Comparison of ENCODE assay signal across 14 cellular contexts in the genomic region with DNA sequence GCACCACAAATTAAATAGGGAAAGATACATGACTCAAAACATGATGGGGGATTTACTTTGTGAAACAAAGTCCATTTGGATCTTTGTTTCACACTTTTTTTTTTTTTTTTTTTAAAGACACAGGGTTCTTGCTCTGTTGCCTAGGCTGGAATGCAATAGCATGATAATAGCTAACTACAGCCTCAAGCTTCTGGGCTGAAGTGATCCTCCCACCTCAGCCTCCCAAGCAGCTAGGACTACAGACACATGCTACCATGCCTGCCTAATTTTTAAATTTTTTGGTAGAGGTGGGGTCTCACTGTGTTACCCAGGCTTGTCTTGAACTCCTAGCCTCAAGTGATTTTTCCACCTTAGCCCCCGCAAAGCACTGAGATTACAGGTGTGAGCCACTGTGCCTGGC.
DNase-seq lines count a peak whose midpoint lies in the region; ATAC-seq and TF ChIP-seq lines count a peak whose summit lies in the region.
"Had no signal": no experiment of that assay in that cellular context is flagged by ENCODE, and none has a peak within 500 bp of the region (broad histone marks: within the 10 kb centered on the region; RNA-seq: fewer than 3 reads in every experiment).

No MANE protein-coding gene starts in this region.

- no peak overlapping the region for H3K23ac ChIP-seq in mesenchymal stem cell (ENCODE audit: low read length in 2 of 2)

- peaks cover 100% of the 10 kb centered on the region for H3F3A ChIP-seq in SK-N-SH (replicated peaks; ENCODE audit: insufficient read depth)

- no peak overlapping the region for H4K8ac ChIP-seq in mesenchymal stem cell (ENCODE audit: low read length)

- DNase-seq in SK-N-SH (no peak), HFFc6 (no peak), mesenchymal stem cell (no peak), epidermal melanocyte (ENCODE audit: insufficient read length, low spot score) (no peak), DMS153 treated with DMSO at 0.1 percent for 48 hours (lab: John Stamatoyannopoulos, UW; ENCODE audit: unreplicated experiment) (no peak)
- no peak for DNase-seq in activated naive CD8-positive, alpha-beta T cell treated with anti-CD3 and anti-CD28 coated beads for 36 hours
- DNase-seq: dermis blood vessel endothelial cell, NCI-H510A treated with DMSO at 0.1 percent for 48 hours, sigmoid colon, T-helper 9 cell had no signal

- no peak for ATAC-seq in SK-N-SH treated with all-trans-retinoic acid at 6 μM for 48 hours
- ATAC-seq in HG03469 (IDR thresholded peaks at IDR 0.05; ENCODE audit: unreplicated experiment) = no peak

- H2BK15ac ChIP-seq in mesenchymal stem cell (ENCODE audit: low read depth, poor library complexity, severe bottlenecking) = no peak overlapping the region

- H4K20me1 ChIP-seq in SK-N-SH (ENCODE audit: insufficient read depth) = peaks cover 60% of the 10 kb centered on the region

- H3K4me3 ChIP-seq in SK-N-SH (ENCODE audit: low read depth in 2 of 2, low read length in 1 of 2) (peak overlapping the region in 1 of 2 experiments; percentile 10; a peak in 1 of 4 replicates), mesenchymal stem cell (ENCODE audit: insufficient read depth in 1 of 2, low read depth in 1 of 2, low read length in 2 of 2) (peak overlapping the region in 1 of 2 experiments; percentile 67)
- H3K4me3 ChIP-seq: sigmoid colon had no signal

- CTCF ChIA-PET in SK-N-SH (lab: Yijun Ruan, JAX) = interaction anchor here (1.4 to 2.1 kb wide), 2 partner anchors 10 kb away, joined by 12 to 24 read pairs; no protein-coding TSS in a partner anchor

- no peak overlapping the region for H2BK120ac ChIP-seq in mesenchymal stem cell (ENCODE audit: low read depth, low read length)

- H3K9me3 ChIP-seq in SK-N-SH = no peaks in the 10 kb centered on the region
- H3K9me3 ChIP-seq in mesenchymal stem cell (ENCODE audit: control insufficient read depth, low read length) = no peaks in the 10 kb centered on the region
- H3K9me3 ChIP-seq: sigmoid colon had no signal

- H3K36me3 Mint-ChIP-seq in HFFc6 (ENCODE audit: low read depth) = peaks cover 92% of the 10 kb centered on the region
- H3K36me3 Mint-ChIP-seq in activated naive CD8-positive, alpha-beta T cell treated with anti-CD3 and anti-CD28 coated beads for 36 hours = peaks cover 85% of the 10 kb centered on the region

- no peaks in the 10 kb centered on the region for H3K79me1 ChIP-seq in mesenchymal stem cell (replicated peaks; ENCODE audit: low read length, poor library complexity, severe bottlenecking)

- no peak for TF ChIP-seq EP300 in SK-N-SH (IDR thresholded peaks at IDR 0.05; ENCODE audit: borderline replicate concordance in 1 of 2, low read depth in 1 of 2, low read length in 1 of 2)

- H3K4me2 ChIP-seq in SK-N-SH (peak overlapping the region; percentile 89), mesenchymal stem cell (ENCODE audit: low read length, poor library complexity, severe bottlenecking) (peak overlapping the region; percentile 43)
- H3K4me2 ChIP-seq: KMS-11 had no signal

- H3K4me3 Mint-ChIP-seq in HFFc6 = peak overlapping the region; percentile 99
- no peak overlapping the region for H3K4me3 Mint-ChIP-seq in activated naive CD8-positive, alpha-beta T cell treated with anti-CD3 and anti-CD28 coated beads for 36 hours

- peak overlapping the region; percentile 79 for H2BK5ac ChIP-seq in mesenchymal stem cell (ENCODE audit: low read depth, low read length, poor library complexity, severe bottlenecking)

- no peak overlapping the region for H3K14ac ChIP-seq in mesenchymal stem cell (ENCODE audit: low read length in 2 of 2)

- no peak overlapping the region for H2AFZ ChIP-seq in SK-N-SH (ENCODE audit: low read depth)
- no peak overlapping the region for H2AFZ ChIP-seq in mesenchymal stem cell (ENCODE audit: low read depth, low read length)

- peak overlapping the region; percentile 94 for H3K27ac Mint-ChIP-seq in HFFc6
- peak overlapping the region; percentile 67 for H3K27ac Mint-ChIP-seq in activated naive CD8-positive, alpha-beta T cell treated with anti-CD3 and anti-CD28 coated beads for 36 hours

- no peak overlapping the region for H3K4ac ChIP-seq in mesenchymal stem cell (ENCODE audit: low read depth in 1 of 2, low read length in 2 of 2)

- WGBS in SK-N-SH (ENCODE audit: low lambda C conversion rate) = 97% methylated on average over 1 of the region's 1 CpG
- WGBS in mesenchymal stem cell = no CpG with 5 or more reads among the region's 1 CpG

- no peak overlapping the region for H4K91ac ChIP-seq in mesenchymal stem cell (ENCODE audit: low read length)

- TF ChIP-seq RAD21 in SK-N-SH (IDR thresholded peaks at IDR 0.05; ENCODE audit: low read length) = no peak

- H3K4me1 Mint-ChIP-seq in HFFc6 (ENCODE audit: low read depth) = peaks cover 83% of the 10 kb centered on the region
- peaks cover 76% of the 10 kb centered on the region for H3K4me1 Mint-ChIP-seq in activated naive CD8-positive, alpha-beta T cell treated with anti-CD3 and anti-CD28 coated beads for 36 hours

- no peaks in the 10 kb centered on the region for H3K27me3 ChIP-seq in SK-N-SH (ENCODE audit: insufficient read depth)
- H3K27me3 ChIP-seq in mesenchymal stem cell (ENCODE audit: control insufficient read depth in 1 of 2, insufficient read depth in 1 of 2, low read length in 2 of 2) = no peaks in the 10 kb centered on the region
- H3K27me3 ChIP-seq: sigmoid colon had no signal

- H3K27ac ChIP-seq in SK-N-SH (ENCODE audit: low read depth in 2 of 2, low read length in 1 of 2) (peak overlapping the region in 1 of 2 experiments; percentile 100; a peak in 3 of 4 replicates), mesenchymal stem cell (ENCODE audit: low read length, poor library complexity, severe bottlenecking) (peak overlapping the region; percentile 96)
- H3K27ac ChIP-seq: 22Rv1, KMS-11 had no signal

- POLR2A ChIA-PET in SK-N-SH (lab: Yijun Ruan, JAX) = no interaction called here

- peaks cover 67% of the 10 kb centered on the region for H3K27me3 Mint-ChIP-seq in HFFc6 (ENCODE audit: insufficient read depth)
- H3K27me3 Mint-ChIP-seq in activated naive CD8-positive, alpha-beta T cell treated with anti-CD3 and anti-CD28 coated beads for 36 hours = no peaks in the 10 kb centered on the region

- H3K79me2 ChIP-seq in SK-N-SH (ENCODE audit: insufficient read depth) = peaks cover 94% of the 10 kb centered on the region

- TF ChIP-seq CTCF in SK-N-SH (IDR thresholded peaks at IDR 0.05) (no peak), HFFc6 (IDR thresholded peaks at IDR 0.05) (no peak)

- H2AK5ac ChIP-seq in mesenchymal stem cell (ENCODE audit: low read length, severe bottlenecking) = no peak overlapping the region

- peaks cover 28% of the 10 kb centered on the region for H3K9me3 Mint-ChIP-seq in HFFc6
- H3K9me3 Mint-ChIP-seq in activated naive CD8-positive, alpha-beta T cell treated with anti-CD3 and anti-CD28 coated beads for 36 hours = no peaks in the 10 kb centered on the region

- H3K36me3 ChIP-seq in SK-N-SH (replicated peaks in 1 of 2; ENCODE audit: control insufficient read depth in 1 of 2, insufficient read depth in 2 of 2, low read length in 1 of 2) (peaks cover 14 to 58% of the 10 kb centered on the region in 2 experiments), mesenchymal stem cell (ENCODE audit: control insufficient read depth in 1 of 2, insufficient read depth in 2 of 2, low read depth in 1 of 2, low read length in 2 of 2) (peaks cover 25 to 88% of the 10 kb centered on the region in 2 experiments)

- no peaks in the 10 kb centered on the region for H3K9me2 ChIP-seq in SK-N-SH

- H2BK12ac ChIP-seq in mesenchymal stem cell (ENCODE audit: low read length in 2 of 2) = peak overlapping the region in 1 of 2 experiments; percentile 39

- H3K9ac ChIP-seq in SK-N-SH (peak overlapping the region; percentile 71), mesenchymal stem cell (ENCODE audit: low read length) (peak overlapping the region; percentile 91)
- H3K9ac ChIP-seq: KMS-11 had no signal

- peak overlapping the region in 1 of 2 experiments; percentile 62 for H3K18ac ChIP-seq in mesenchymal stem cell (ENCODE audit: low read depth in 1 of 2, low read length in 2 of 2)

- H3K4me1 ChIP-seq in SK-N-SH (ENCODE audit: control insufficient read depth in 1 of 2, insufficient read depth in 2 of 2, low read depth in 1 of 2, low read length in 1 of 2) = peaks cover 15 to 48% of the 10 kb centered on the region in 2 experiments
- peaks cover 31% of the 10 kb centered on the region for H3K4me1 ChIP-seq in mesenchymal stem cell (ENCODE audit: control insufficient read depth, insufficient read depth, low read depth, low read length)

TF ChIP-seq in SK-N-SH, 30 proteins besides CTCF, POLR2A, EP300 and RAD21 (continues in another document):
- TF ChIP-seq RXRA (IDR thresholded peaks at IDR 0.05; ENCODE audit: borderline replicate concordance, low read depth) = no peak
- TF ChIP-seq FOXJ3 (CRISPR knock-in tag; IDR thresholded peaks at IDR 0.05) = no peak
- TF ChIP-seq NRF1 (IDR thresholded peaks at IDR 0.05; ENCODE audit: low read depth, low read length) = no peak
- no peak for TF ChIP-seq NFIC (IDR thresholded peaks at IDR 0.05; ENCODE audit: borderline replicate concordance)
- no peak for TF ChIP-seq RFX5 (IDR thresholded peaks at IDR 0.05; ENCODE audit: low read length)
- no peak for TF ChIP-seq FOSL2 (IDR thresholded peaks at IDR 0.05; ENCODE audit: borderline replicate concordance, low read depth)
- TF ChIP-seq TEAD4 (IDR thresholded peaks at IDR 0.05; ENCODE audit: borderline replicate concordance, insufficient read depth) = no peak
- TF ChIP-seq TCF12 (IDR thresholded peaks at IDR 0.05) = no peak
- TF ChIP-seq MXI1 (IDR thresholded peaks at IDR 0.05; ENCODE audit: low read depth, low read length) = no peak

TF ChIP-seq in SK-N-SH treated with all-trans-retinoic acid at 6 μM for 48 hours, 23 proteins besides CTCF, POLR2A, EP300 and RAD21 (continues in another document):
- TF ChIP-seq, protein P1, sequence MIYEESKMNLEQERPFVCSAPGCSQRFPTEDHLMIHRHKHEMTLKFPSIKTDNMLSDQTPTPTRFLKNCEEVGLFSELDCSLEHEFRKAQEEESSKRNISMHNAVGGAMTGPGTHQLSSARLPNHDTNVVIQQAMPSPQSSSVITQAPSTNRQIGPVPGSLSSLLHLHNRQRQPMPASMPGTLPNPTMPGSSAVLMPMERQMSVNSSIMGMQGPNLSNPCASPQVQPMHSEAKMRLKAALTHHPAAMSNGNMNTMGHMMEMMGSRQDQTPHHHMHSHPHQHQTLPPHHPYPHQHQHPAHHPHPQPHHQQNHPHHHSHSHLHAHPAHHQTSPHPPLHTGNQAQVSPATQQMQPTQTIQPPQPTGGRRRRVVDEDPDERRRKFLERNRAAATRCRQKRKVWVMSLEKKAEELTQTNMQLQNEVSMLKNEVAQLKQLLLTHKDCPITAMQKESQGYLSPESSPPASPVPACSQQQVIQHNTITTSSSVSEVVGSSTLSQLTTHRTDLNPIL (CRISPR knock-in tag; IDR thresholded peaks at IDR 0.05; ENCODE audit: low read depth) = no peak
- TF ChIP-seq PPARA (CRISPR knock-in tag; IDR thresholded peaks at IDR 0.05; ENCODE audit: borderline replicate concordance) = no peak
